8 cellular contexts compared by ENCODE assay signal in the genomic region with DNA sequence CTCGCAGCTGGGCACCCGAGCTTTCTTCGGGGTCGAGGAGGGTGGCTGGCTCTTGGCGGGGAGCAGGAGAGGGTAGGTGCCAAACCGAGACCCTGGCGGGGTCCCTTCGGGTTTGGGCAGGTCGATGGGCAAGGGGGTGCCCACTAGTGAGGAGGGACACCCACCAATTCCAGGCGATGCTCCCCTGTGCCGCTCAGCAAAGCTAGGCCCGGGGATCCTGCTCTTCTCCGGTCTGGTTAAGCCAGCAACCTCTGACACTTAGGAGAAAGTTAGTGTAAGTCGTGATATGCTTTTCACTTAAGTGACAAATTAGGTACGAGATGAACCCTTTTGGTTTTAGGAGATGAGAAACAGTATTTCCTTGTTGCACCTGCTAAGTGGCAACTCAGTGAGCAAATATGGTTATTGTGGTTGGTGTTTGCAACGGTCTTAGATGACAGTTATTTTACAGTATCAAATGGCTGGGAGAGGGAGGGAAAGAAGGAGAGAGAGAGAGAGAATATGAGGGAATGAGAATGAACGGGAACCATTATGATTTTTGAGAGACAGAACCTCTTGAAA. TPM values are rescaled to one million over a fixed set of nuclear protein-coding genes. Genes with fewer than 3 reads are reported as not detected.
DNase-seq lines count a peak whose midpoint lies in the region; ATAC-seq and TF ChIP-seq lines count a peak whose summit lies in the region.

No MANE protein-coding gene starts in this region.

- H3K36me3 Mint-ChIP-seq in activated B cell treated with CpG ODN at 0.5 μM for 24 hours (ENCODE audit: low read depth) (peaks cover 2% of the 10 kb centered on the region), neural crest cell (ENCODE audit: low read depth) (no peaks in the 10 kb centered on the region)

- H3K9me3 Mint-ChIP-seq in activated B cell treated with CpG ODN at 0.5 μM for 24 hours: no peaks in the 10 kb centered on the region
- no peaks in the 10 kb centered on the region for H3K9me3 Mint-ChIP-seq in neural crest cell

- CTCF ChIA-PET in AG04449 (lab: Yijun Ruan, JAX): interaction anchor here (0.7 to 1.7 kb wide), 4 partner anchors 14 to 170 kb away, joined by 3 to 5 read pairs (median 4); no protein-coding TSS in a partner anchor
- CTCF ChIA-PET in activated B cell treated with CpG ODN at 0.5 μM for 24 hours (lab: Charles Lee): interaction anchor here (0.6 to 1.2 kb wide), 4 partner anchors 47 to 451 kb away, joined by 3 read pairs; no protein-coding TSS in a partner anchor

- ATAC-seq in HG02678 (IDR thresholded peaks at IDR 0.05; ENCODE audit: unreplicated experiment): peak; percentile 14
- peak; percentile 1 for ATAC-seq in activated B cell treated with CpG ODN at 0.5 μM for 24 hours (ENCODE audit: low read depth)

- peaks cover 20% of the 10 kb centered on the region for H3K4me1 Mint-ChIP-seq in activated B cell treated with CpG ODN at 0.5 μM for 24 hours
- H3K4me1 Mint-ChIP-seq in neural crest cell: peaks cover 22% of the 10 kb centered on the region

- TF ChIP-seq CTCF in AG04449 (IDR thresholded peaks at IDR 0.05; ENCODE audit: insufficient read depth, low read length, missing control alignments): no peak
- TF ChIP-seq CTCF in GM10266 (IDR thresholded peaks at IDR 0.05; ENCODE audit: control insufficient read depth, insufficient read depth, low read depth, missing control alignments): no peak
- no peak for TF ChIP-seq CTCF in activated B cell treated with CpG ODN at 0.5 μM for 24 hours (IDR thresholded peaks at IDR 0.05)
- no peak for TF ChIP-seq CTCF in fibroblast of villous mesenchyme (IDR thresholded peaks at IDR 0.05; ENCODE audit: insufficient read depth, low read depth, low read length)
- no peak for TF ChIP-seq CTCF in neural crest cell (conservative IDR thresholded peaks at IDR 0.05)

- H3K4me3 ChIP-seq in AG04449 (ENCODE audit: low read depth, low read length): peak overlapping the region; percentile 92
- peak overlapping the region; percentile 94 for H3K4me3 ChIP-seq in fibroblast of villous mesenchyme (ENCODE audit: low read depth, low read length)

- intact Hi-C loops in activated B cell treated with CpG ODN at 0.5 μM for 24 hours (cut with micrococcal nuclease): loop anchor here (2.0 to 5.0 kb wide), 3 partner anchors 112 to 1355 kb away; a partner anchor contains a TSS

- no peaks in the 10 kb centered on the region for H3K27me3 Mint-ChIP-seq in activated B cell treated with CpG ODN at 0.5 μM for 24 hours
- no peaks in the 10 kb centered on the region for H3K27me3 Mint-ChIP-seq in neural crest cell (ENCODE audit: low read depth)

- H3K27ac Mint-ChIP-seq in activated B cell treated with CpG ODN at 0.5 μM for 24 hours (peak overlapping the region; percentile 85), neural crest cell (ENCODE audit: unreplicated experiment) (no peak overlapping the region)

- peak overlapping the region; percentile 96 for H3K4me3 Mint-ChIP-seq in activated B cell treated with CpG ODN at 0.5 μM for 24 hours
- H3K4me3 Mint-ChIP-seq in neural crest cell: peak overlapping the region; percentile 56

- POLR2A ChIA-PET in AG04449 (lab: Yijun Ruan, JAX): interaction anchor here (1.2 kb wide), 1 partner anchor 9 kb away, joined by 7 read pairs; no protein-coding TSS in a partner anchor
- POLR2A ChIA-PET in activated B cell treated with CpG ODN at 0.5 μM for 24 hours (lab: Charles Lee): interaction anchor here (1.4 to 4.1 kb wide), 4 partner anchors 47 to 539 kb away, joined by 4 to 15 read pairs (median 10); a partner anchor contains a TSS

- DNase-seq in AG04449 (ENCODE audit: low read depth, low spot score) (no peak), GM10266 (ENCODE audit: extremely low spot score) (peak; percentile 31), NCI-H1092 treated with DMSO at 0.1 percent for 48 hours (lab: John Stamatoyannopoulos, UW) (peak; percentile 76), activated B cell treated with CpG ODN at 0.5 μM for 24 hours (no peak), fibroblast of villous mesenchyme (ENCODE audit: low read depth) (peak; percentile 46), neural crest cell (ENCODE audit: low read depth, low spot score) (no peak)
- DNase-seq in activated CD8-positive, alpha-beta memory T cell treated with anti-CD3 and anti-CD28 coated beads, Interleukin-2, amount 50 U/mL, for 48 hours: no peak

RNA-seq across cellular contexts. Expression of a gene that starts 0.6 kb away (rescaled TPM):
- 6.2 and 6.8 TPM in 2 replicates for total RNA-seq in activated B cell treated with CpG ODN at 0.5 μM for 24 hours
- 79.9 and 91.5 TPM in 2 replicates for total RNA-seq in fibroblast of villous mesenchyme
- total RNA-seq in neural crest cell: 58.6 and 59.3 TPM in 2 replicates

Comparison
In these comparisons a context has a peak if more than half of its experiments do, and no peak if none do; other contexts are left out.
1. DNase-seq: peak in GM10266 (single experiment), NCI-H1092 treated with DMSO at 0.1 percent for 48 hours (single experiment) and fibroblast of villous mesenchyme (single experiment); none in AG04449 (single experiment), activated B cell treated with CpG ODN at 0.5 μM for 24 hours (single experiment), neural crest cell (single experiment) and activated CD8-positive, alpha-beta memory T cell treated with anti-CD3 and anti-CD28 coated beads, Interleukin-2, amount 50 U/mL, for 48 hours (single experiment).